8 cellular contexts compared by ENCODE assay signal in genomic region chr17:7685533-7686220, GRCh38. TPM values are rescaled to one million over a fixed set of nuclear protein-coding genes. Genes with fewer than 3 reads are reported as not detected.
A peak's percentile ranks its signal among the peaks of the same experiment; 100 is the strongest.
DNase-seq lines count a peak whose midpoint lies in the region; ATAC-seq and TF ChIP-seq lines count a peak whose summit lies in the region.

No MANE protein-coding gene starts in this region.

- H3K27me3 Mint-ChIP-seq in neural progenitor cell (ENCODE audit: insufficient read depth, low read depth): no peaks in the 10 kb centered on the region

- H3K36me3 Mint-ChIP-seq in neural progenitor cell: peaks cover 9% of the 10 kb centered on the region

- H3K4me2 ChIP-seq in Karpas-422 (ENCODE audit: low read depth, low read length, poor library complexity, severe bottlenecking): peak overlapping the region; percentile 82
- peak overlapping the region; percentile 87 for H3K4me2 ChIP-seq in neural progenitor cell

- H3K9me3 Mint-ChIP-seq in neural progenitor cell: no peaks in the 10 kb centered on the region

- H3K9me3 ChIP-seq in Karpas-422 (ENCODE audit: low read length) (no peaks in the 10 kb centered on the region), neural progenitor cell (ENCODE audit: low read depth) (no peaks in the 10 kb centered on the region), stomach smooth muscle (ENCODE audit: control insufficient read depth in 2 of 2, low read length in 2 of 2) (no peaks in the 10 kb centered on the region)

- H3K4me3 ChIP-seq in Karpas-422 (ENCODE audit: low read length) (peak overlapping the region; percentile 93), foreskin fibroblast (ENCODE audit: low read depth in 1 of 2, low read length in 2 of 2) (peak overlapping the region; percentile 82 to 92), neural progenitor cell (peak overlapping the region; percentile 75), stomach smooth muscle (ENCODE audit: low read length in 2 of 2) (peak overlapping the region; percentile 99 to 100)

- H3K9ac ChIP-seq in Karpas-422 (ENCODE audit: low read length) (peak overlapping the region; percentile 96), neural progenitor cell (peak overlapping the region; percentile 98), stomach smooth muscle (ENCODE audit: low read length in 2 of 2) (peak overlapping the region; percentile 96 to 99)

- H3K4me1 Mint-ChIP-seq in neural progenitor cell: peaks cover 25% of the 10 kb centered on the region

- peak overlapping the region; percentile 100 for H3K27ac Mint-ChIP-seq in neural progenitor cell

- H3K27me3 ChIP-seq in Karpas-422 (ENCODE audit: low read length) (no peaks in the 10 kb centered on the region), neural progenitor cell (no peaks in the 10 kb centered on the region), stomach smooth muscle (ENCODE audit: control insufficient read depth in 1 of 2, insufficient read depth in 2 of 2, low read length in 2 of 2) (no peaks in the 10 kb centered on the region)

- ATAC-seq in GM21786 (IDR thresholded peaks at IDR 0.05; ENCODE audit: unreplicated experiment): peak; percentile 54

- peak; percentile 88 for DNase-seq in DMS79 (lab: John Stamatoyannopoulos, UW)
- DNase-seq in Karpas-422: peak; percentile 96
- peak; percentile 50 for DNase-seq in SIG-M5 (lab: John Stamatoyannopoulos, UW)
- DNase-seq in activated gamma-delta T cell treated with Interleukin-2 at 50 U/mL for 16 hours: peak; percentile 90
- DNase-seq in foreskin fibroblast: peak; percentile 93 to 98
- DNase-seq in neural progenitor cell (ENCODE audit: low spot score): peak; percentile 98

- TF ChIP-seq CTCF in foreskin fibroblast (IDR thresholded peaks at IDR 0.05; ENCODE audit: low read depth, low read length) (no peak), neural progenitor cell (IDR thresholded peaks at IDR 0.05) (no peak)

- H3K79me2 ChIP-seq in Karpas-422 (ENCODE audit: low read length) (peaks cover 60% of the 10 kb centered on the region), neural progenitor cell (ENCODE audit: low read depth) (peaks cover 86% of the 10 kb centered on the region)

- H3K9me2 ChIP-seq in Karpas-422 (replicated peaks; ENCODE audit: insufficient read depth, low read length): no peaks in the 10 kb centered on the region

- peaks cover 20% of the 10 kb centered on the region for H4K20me1 ChIP-seq in Karpas-422 (ENCODE audit: insufficient read depth, low read depth, low read length)
- H4K20me1 ChIP-seq in neural progenitor cell (ENCODE audit: low read depth): no peaks in the 10 kb centered on the region

- peak overlapping the region; percentile 97 for H3K4me3 Mint-ChIP-seq in neural progenitor cell

- H3K27ac ChIP-seq in Karpas-422 (ENCODE audit: low read length) (peak overlapping the region; percentile 94), neural progenitor cell (peak overlapping the region; percentile 100), stomach smooth muscle (ENCODE audit: low read length) (peak overlapping the region; percentile 98)

- H2AFZ ChIP-seq in Karpas-422 (ENCODE audit: low read length): no peak overlapping the region
- peak overlapping the region; percentile 45 for H2AFZ ChIP-seq in neural progenitor cell (replicated peaks)

- H3K36me3 ChIP-seq in Karpas-422 (ENCODE audit: insufficient read depth, low read length) (peaks cover 15% of the 10 kb centered on the region), neural progenitor cell (no peaks in the 10 kb centered on the region), stomach smooth muscle (ENCODE audit: control insufficient read depth in 2 of 2, insufficient read depth in 2 of 2, low read length in 2 of 2) (no peaks in the 10 kb centered on the region)

- H3F3A ChIP-seq in neural progenitor cell (ENCODE audit: low read depth): peaks cover 50% of the 10 kb centered on the region

- H3K4me1 ChIP-seq in Karpas-422 (ENCODE audit: low read length): peaks cover 27% of the 10 kb centered on the region
- peaks cover 16% of the 10 kb centered on the region for H3K4me1 ChIP-seq in neural progenitor cell
- peaks cover 19% of the 10 kb centered on the region for H3K4me1 ChIP-seq in stomach smooth muscle (ENCODE audit: control insufficient read depth, insufficient read depth, low read length)

RNA-seq across cellular contexts. Expression of gene TP53, which starts 1.6 kb away (rescaled TPM):
- total RNA-seq in Karpas-422 (2014; rRNA removed; shearing (Covaris generic); ENCODE audit: low replicate concordance): 11.0 and 14.0 TPM in 2 replicates
- total RNA-seq in neural progenitor cell (ENCODE audit: low replicate concordance): 54.9 and 69.7 TPM in 2 replicates

RNA-seq across cellular contexts. Expression of gene WRAP53, which starts 2.6 kb away (rescaled TPM):
- total RNA-seq in Karpas-422 (2014; rRNA removed; shearing (Covaris generic); ENCODE audit: low replicate concordance): 10.4 and 19.0 TPM in 2 replicates
- total RNA-seq in neural progenitor cell (ENCODE audit: low replicate concordance): 12.6 and 22.8 TPM in 2 replicates

RNA-seq across cellular contexts. Expression of gene EFNB3, which starts 19.3 kb away (rescaled TPM):
- total RNA-seq in Karpas-422 (2014; rRNA removed; shearing (Covaris generic); ENCODE audit: low replicate concordance): not detected in 2 replicates
- 5.8 and 17.7 TPM in 2 replicates for total RNA-seq in neural progenitor cell (ENCODE audit: low replicate concordance)

RNA-seq across cellular contexts. Expression of gene DNAH2, which starts 31.9 kb away (rescaled TPM):
- not detected in 2 replicates for total RNA-seq in Karpas-422 (2014; rRNA removed; shearing (Covaris generic); ENCODE audit: low replicate concordance)
- 0.09 and 0.28 TPM in 2 replicates for total RNA-seq in neural progenitor cell (ENCODE audit: low replicate concordance)

RNA-seq across cellular contexts. Expression of gene ATP1B2, which starts 35.0 kb away (rescaled TPM):
- not detected in 2 replicates for total RNA-seq in Karpas-422 (2014; rRNA removed; shearing (Covaris generic); ENCODE audit: low replicate concordance)
- total RNA-seq in neural progenitor cell (ENCODE audit: low replicate concordance): 0.37 and 1.4 TPM in 2 replicates

Comparison
In these comparisons a context has a peak if more than half of its experiments do, and no peak if none do; other contexts are left out.
1. Peak in every context shown above with its lines: DNase-seq, ATAC-seq, H3K4me3 ChIP-seq and H3K27ac ChIP-seq.